Comparison of ENCODE assay signal across 9 cellular contexts in the genomic region with DNA sequence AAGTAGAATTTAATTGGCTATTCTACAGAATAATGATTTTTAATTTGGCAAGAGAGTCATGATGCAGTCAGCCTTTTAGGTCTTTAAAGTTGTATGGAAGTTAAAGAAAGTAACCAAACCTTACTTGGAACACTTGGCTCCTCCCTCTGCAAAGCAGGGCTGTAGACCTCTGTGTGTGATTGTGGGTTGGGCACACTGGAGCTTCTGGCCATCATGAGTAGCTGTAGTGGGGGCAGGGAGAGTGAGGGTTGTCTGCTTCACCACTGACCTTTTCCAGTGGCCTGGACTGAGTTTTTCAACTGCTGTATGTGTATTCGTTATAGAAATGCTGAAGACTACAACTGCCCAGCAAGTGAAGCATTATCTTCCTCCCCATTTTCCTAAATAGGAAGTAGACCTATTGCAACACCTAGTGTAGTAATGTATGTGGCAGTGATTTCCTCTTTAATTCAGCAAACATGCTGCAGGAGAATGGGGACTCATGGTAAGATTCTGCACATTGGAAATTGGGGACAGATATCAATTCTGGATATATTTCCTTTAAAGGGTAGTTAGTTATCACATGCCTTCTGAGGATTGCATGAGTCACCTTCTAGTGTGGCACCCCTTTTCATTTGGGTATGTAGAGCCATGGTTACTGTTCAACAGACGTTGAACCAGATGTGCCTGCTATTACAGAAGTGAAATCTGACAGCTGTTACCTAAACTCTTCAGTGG.
A peak's percentile ranks its signal among the peaks of the same experiment; 100 is the strongest.
DNase-seq lines count a peak whose midpoint lies in the region; ATAC-seq, FAIRE-seq and TF ChIP-seq lines count a peak whose summit lies in the region.
"Had no signal": no experiment of that assay in that cellular context is flagged by ENCODE, and none has a peak within 500 bp of the region (broad histone marks: within the 10 kb centered on the region; RNA-seq: fewer than 3 reads in every experiment).

No MANE protein-coding gene starts in this region.

- no peak overlapping the region for H3K4me3 ChIP-seq in GM12878

- TF ChIP-seq EP300 in GM12878 (IDR thresholded peaks at IDR 0.05; ENCODE audit: borderline replicate concordance in 1 of 2, control insufficient read depth in 1 of 2, low read depth in 2 of 2, low read length in 2 of 2), result no peak

- no peak overlapping the region for H3K4me2 ChIP-seq in GM12878 (ENCODE audit: control insufficient read depth, insufficient read depth)

- no peaks in the 10 kb centered on the region for H4K20me1 ChIP-seq in GM12878 (ENCODE audit: control insufficient read depth, insufficient read depth)

- H3K27me3 ChIP-seq in GM12878 (replicated peaks in 1 of 2; ENCODE audit: control insufficient read depth in 2 of 2, insufficient read depth in 2 of 2, low read length in 1 of 2), result no peaks in the 10 kb centered on the region

- DNase-seq in AG08396 (ENCODE audit: low spot score) (peak; percentile 15), GM12878 (ENCODE audit: low read depth, low spot score) (no peak), NCI-H1436 treated with DMSO at 0.1 percent for 48 hours (lab: John Stamatoyannopoulos, UW) (no peak), NCI-H1105 treated with DMSO at 0.1 percent for 48 hours (lab: John Stamatoyannopoulos, UW) (no peak), type B pancreatic cell (ENCODE audit: extremely low spot score, unreplicated experiment) (no peak)
- DNase-seq in stimulated activated CD4-positive, alpha-beta T cell treated with anti-CD3 and anti-CD28 coated beads, Interleukin-12 subunit alpha, Interleukin-12 subunit beta, amount 100 ng/mL, for 4 hours, result no peak

- ATAC-seq in GM19397 (IDR thresholded peaks at IDR 0.05; ENCODE audit: unreplicated experiment) (peak; percentile 92), HG03196 (IDR thresholded peaks at IDR 0.05; ENCODE audit: unreplicated experiment) (peak; percentile 89), GM12878 (peak; percentile 91)

- no peaks in the 10 kb centered on the region for H3K9me3 Mint-ChIP-seq in type B pancreatic cell
- H3K9me3 Mint-ChIP-seq: activated naive CD4-positive, alpha-beta T cell treated with anti-CD3 and anti-CD28 coated beads, Interleukin-2, amount 50 U/mL, for 24 hours had no signal

- POLR2A ChIA-PET in GM12878 (lab: Charles Lee), result interaction anchor here (0.5 kb wide), 1 partner anchor 722 kb away, joined by 4 read pairs; no protein-coding TSS in a partner anchor

- peaks cover 8% of the 10 kb centered on the region for H3K36me3 Mint-ChIP-seq in type B pancreatic cell

- no peaks in the 10 kb centered on the region for H3K9me3 ChIP-seq in GM12878 (replicated peaks; ENCODE audit: control insufficient read depth, insufficient read depth, low read length)

- peaks cover 27% of the 10 kb centered on the region for H3K79me2 ChIP-seq in GM12878 (ENCODE audit: control insufficient read depth, insufficient read depth, low read length)

- no peak for TF ChIP-seq RAD21 in GM12878 (IDR thresholded peaks at IDR 0.05; ENCODE audit: insufficient read depth, low read depth, low read length)

- H2AFZ ChIP-seq in GM12878 (ENCODE audit: control insufficient read depth, low read depth, low read length), result no peak overlapping the region

- no peak overlapping the region for H3K4me3 Mint-ChIP-seq in type B pancreatic cell
- H3K4me3 Mint-ChIP-seq: activated naive CD4-positive, alpha-beta T cell treated with anti-CD3 and anti-CD28 coated beads, Interleukin-2, amount 50 U/mL, for 24 hours had no signal

- CTCF ChIA-PET in GM12878 (lab: Yijun Ruan, JAX), result interaction anchor here (0.9 to 2.9 kb wide), 3 partner anchors 10 to 74 kb away, joined by 3 to 18 read pairs (median 6); no protein-coding TSS in a partner anchor

- intact Hi-C loops in GM12878 (cut with micrococcal nuclease; ENCODE audit: unreplicated experiment), result no loop called here

- TF ChIP-seq POLR2A in GM12878 (IDR thresholded peaks at IDR 0.05; ENCODE audit: low read depth, low read length), result no peak

- H3K9ac ChIP-seq in GM12878 (ENCODE audit: control insufficient read depth, insufficient read depth, low read length), result no peak overlapping the region

- H3K27ac Mint-ChIP-seq in type B pancreatic cell, result no peak overlapping the region
- H3K27ac Mint-ChIP-seq: activated naive CD4-positive, alpha-beta T cell treated with anti-CD3 and anti-CD28 coated beads, Interleukin-2, amount 50 U/mL, for 24 hours had no signal

- in situ Hi-C loops in GM12878 (cut with MboI), result no loop called here

- SMC1A ChIA-PET in GM12878 (lab: Charles Lee; ENCODE audit: uncharacterized antibody, unreplicated experiment), result interaction anchor here (1.0 to 3.2 kb wide), 8 partner anchors 10 to 199 kb away, joined by 3 to 16 read pairs (median 5); no protein-coding TSS in a partner anchor

- no peak for FAIRE-seq in GM12878 (lab: Jason Lieb, UNC)

- H3K27me3 Mint-ChIP-seq in type B pancreatic cell, result no peaks in the 10 kb centered on the region
- H3K27me3 Mint-ChIP-seq: activated naive CD4-positive, alpha-beta T cell treated with anti-CD3 and anti-CD28 coated beads, Interleukin-2, amount 50 U/mL, for 24 hours had no signal

- 0 out of 2 replicates have a peak, but pooled peaks cover 5% of the 10 kb centered on the region for H3K4me1 ChIP-seq in GM12878 (ENCODE audit: control insufficient read depth, insufficient read depth, low read length)

- BruUV-seq in GM12878 (replicated peaks; lab: Mats Ljungman, UMichigan), result no TSS peak

- no peak for TF ChIP-seq CTCF in GM12878 (IDR thresholded peaks at IDR 0.05 in 2 of 3, conservative IDR thresholded peaks at IDR 0.05 in 1 of 3; ENCODE audit: control insufficient read depth in 2 of 3, extremely low read depth in 1 of 3, insufficient read depth in 1 of 3, low read depth in 3 of 3, low read length in 3 of 3)
- no peak for TF ChIP-seq CTCF in type B pancreatic cell (conservative IDR thresholded peaks at IDR 0.05)

- no peaks in the 10 kb centered on the region; a peak in 1 of 4 replicates for H3K36me3 ChIP-seq in GM12878 (ENCODE audit: control insufficient read depth in 2 of 2, insufficient read depth in 2 of 2, low read length in 1 of 2)

- H3K27ac ChIP-seq in GM12878 (ENCODE audit: control insufficient read depth, insufficient read depth), result no peak overlapping the region

- RAD21 ChIA-PET in GM12878 (lab: Charles Lee; ENCODE audit: unreplicated experiment), result interaction anchor here (0.7 kb wide), 1 partner anchor 427 kb away, joined by 3 read pairs; no protein-coding TSS in a partner anchor

- WGBS in GM12878 (ENCODE audit: insufficient coverage, insufficient replicate concordance, low lambda C conversion rate, missing lambda C conversion rate), result 24% methylated on average over 2 of the region's 2 CpGs

- peaks cover 13% of the 10 kb centered on the region for H3K4me1 Mint-ChIP-seq in type B pancreatic cell (ENCODE audit: unreplicated experiment)

TF ChIP-seq in GM12878, 131 proteins besides CTCF, POLR2A, EP300 and RAD21:
- TF ChIP-seq CBX3 (IDR thresholded peaks at IDR 0.05; ENCODE audit: borderline replicate concordance, low read depth), result no peak
- no peak for TF ChIP-seq ATF7 (IDR thresholded peaks at IDR 0.05; ENCODE audit: low read depth)
- TF ChIP-seq RFX5 (IDR thresholded peaks at IDR 0.05; ENCODE audit: low read depth, low read length), result no peak
- no peak for TF ChIP-seq SPI1 (IDR thresholded peaks at IDR 0.05; ENCODE audit: borderline replicate concordance, insufficient read depth, low read depth, low read length)
- no peak for TF ChIP-seq EZH2 (IDR thresholded peaks at IDR 0.05; ENCODE audit: borderline replicate concordance, control insufficient read depth, low read depth, low read length)
- no peak for TF ChIP-seq NRF1 (conservative IDR thresholded peaks at IDR 0.05; ENCODE audit: low read depth, low read length)
- TF ChIP-seq, protein P1, sequence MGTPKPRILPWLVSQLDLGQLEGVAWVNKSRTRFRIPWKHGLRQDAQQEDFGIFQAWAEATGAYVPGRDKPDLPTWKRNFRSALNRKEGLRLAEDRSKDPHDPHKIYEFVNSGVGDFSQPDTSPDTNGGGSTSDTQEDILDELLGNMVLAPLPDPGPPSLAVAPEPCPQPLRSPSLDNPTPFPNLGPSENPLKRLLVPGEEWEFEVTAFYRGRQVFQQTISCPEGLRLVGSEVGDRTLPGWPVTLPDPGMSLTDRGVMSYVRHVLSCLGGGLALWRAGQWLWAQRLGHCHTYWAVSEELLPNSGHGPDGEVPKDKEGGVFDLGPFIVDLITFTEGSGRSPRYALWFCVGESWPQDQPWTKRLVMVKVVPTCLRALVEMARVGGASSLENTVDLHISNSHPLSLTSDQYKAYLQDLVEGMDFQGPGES (IDR thresholded peaks at IDR 0.05), result no peak
- no peak for TF ChIP-seq ZZZ3 (IDR thresholded peaks at IDR 0.05; ENCODE audit: control insufficient read depth, insufficient read length, low read depth)
- no peak for TF ChIP-seq IKZF2 (IDR thresholded peaks at IDR 0.05)
- TF ChIP-seq SREBF1 (IDR thresholded peaks at IDR 0.05; ENCODE audit: low read length), result no peak
- no peak for TF ChIP-seq TARDBP (IDR thresholded peaks at IDR 0.05; ENCODE audit: borderline replicate concordance)
- TF ChIP-seq PAX8 (IDR thresholded peaks at IDR 0.05), result no peak
- no peak for TF ChIP-seq SRF (IDR thresholded peaks at IDR 0.05; ENCODE audit: low read depth in 2 of 2, low read length in 2 of 2)
- TF ChIP-seq USF2 (IDR thresholded peaks at IDR 0.05; ENCODE audit: borderline replicate concordance, low read depth, low read length), result no peak
- no peak for TF ChIP-seq SMARCA5 (IDR thresholded peaks at IDR 0.05)
TF ChIP-seq in GM12878: peak in this region for 0.
